Comparison of ENCODE assay signal across 12 cellular contexts in genomic region chr9:18296702-18297531, GRCh38.
DNase-seq lines count a peak whose midpoint lies in the region; ATAC-seq and TF ChIP-seq lines count a peak whose summit lies in the region.
"Had no signal": no experiment of that assay in that cellular context is flagged by ENCODE, and none has a peak within 500 bp of the region (broad histone marks: within the 10 kb centered on the region; RNA-seq: fewer than 3 reads in every experiment).

No MANE protein-coding gene starts in this region.

- no peak for ATAC-seq in HG02973 (IDR thresholded peaks at IDR 0.05; ENCODE audit: unreplicated experiment)
- ATAC-seq: naive thymus-derived CD4-positive, alpha-beta T cell had no signal

- no peaks in the 10 kb centered on the region for H3K27me3 Mint-ChIP-seq in endodermal cell (ENCODE audit: insufficient read depth)
- H3K27me3 Mint-ChIP-seq in activated naive CD8-positive, alpha-beta T cell treated with anti-CD3 and anti-CD28 coated beads for 36 hours: peaks cover 3% of the 10 kb centered on the region

- no peak overlapping the region for H3K4me3 ChIP-seq in endodermal cell (ENCODE audit: low read length)
- H3K4me3 ChIP-seq in parathyroid adenoma (ENCODE audit: low read depth, low read length): no peak overlapping the region

- no peaks in the 10 kb centered on the region for H3K9me3 Mint-ChIP-seq in endodermal cell
- no peaks in the 10 kb centered on the region for H3K9me3 Mint-ChIP-seq in activated naive CD8-positive, alpha-beta T cell treated with anti-CD3 and anti-CD28 coated beads for 36 hours
- H3K9me3 Mint-ChIP-seq: T-helper 1 cell treated with Interleukin-12 subunit alpha and Interleukin-12 subunit beta and Interleukin-4 antibody, amounts not matched to agents 30 μg/mL and 1 μg/mL, for 36 hours had no signal

- H3K9me3 ChIP-seq in endodermal cell (ENCODE audit: control insufficient read depth, low read length): no peaks in the 10 kb centered on the region
- no peaks in the 10 kb centered on the region for H3K9me3 ChIP-seq in parathyroid adenoma (ENCODE audit: control insufficient read depth, low read length)

- no peak overlapping the region for H3K9ac ChIP-seq in endodermal cell (ENCODE audit: extremely low read depth, low read length, poor library complexity, severe bottlenecking)
- no peak overlapping the region for H3K9ac ChIP-seq in parathyroid adenoma

- no peak overlapping the region for H3K4me2 ChIP-seq in parathyroid adenoma (ENCODE audit: low read length)

- H3K27me3 ChIP-seq in endodermal cell (ENCODE audit: control insufficient read depth, insufficient read depth, low read length, poor library complexity, severe bottlenecking) (no peaks in the 10 kb centered on the region), parathyroid adenoma (ENCODE audit: control insufficient read depth, insufficient read depth, low read length) (no peaks in the 10 kb centered on the region)

- H3K79me2 ChIP-seq in parathyroid adenoma: no peaks in the 10 kb centered on the region

- WGBS in endodermal cell (ENCODE audit: insufficient coverage in 1 of 2, insufficient read length in 1 of 2), 2 experiments: 93 to 94% methylated on average over 5 to 6 of the region's 6 CpGs

- TF ChIP-seq CTCF in endodermal cell (conservative IDR thresholded peaks at IDR 0.05): no peak
- TF ChIP-seq CTCF in parathyroid adenoma (IDR thresholded peaks at IDR 0.05): no peak

- peaks cover 20% of the 10 kb centered on the region for H3K4me1 Mint-ChIP-seq in endodermal cell
- H3K4me1 Mint-ChIP-seq in activated naive CD8-positive, alpha-beta T cell treated with anti-CD3 and anti-CD28 coated beads for 36 hours: no peaks in the 10 kb centered on the region
- H3K4me1 Mint-ChIP-seq: naive thymus-derived CD4-positive, alpha-beta T cell had no signal

- peak overlapping the region; percentile 10 for H3K27ac Mint-ChIP-seq in endodermal cell
- no peak overlapping the region for H3K27ac Mint-ChIP-seq in activated naive CD8-positive, alpha-beta T cell treated with anti-CD3 and anti-CD28 coated beads for 36 hours
- H3K27ac Mint-ChIP-seq: naive thymus-derived CD4-positive, alpha-beta T cell; T-helper 1 cell treated with Interleukin-12 subunit alpha and Interleukin-12 subunit beta and Interleukin-4 antibody, amounts not matched to agents 30 μg/mL and 1 μg/mL, for 36 hours had no signal

- H3K27ac ChIP-seq in endodermal cell (ENCODE audit: low read depth, low read length): no peak overlapping the region
- peak overlapping the region; percentile 39 for H3K27ac ChIP-seq in parathyroid adenoma

- H3K4me3 Mint-ChIP-seq in endodermal cell: no peak overlapping the region
- no peak overlapping the region for H3K4me3 Mint-ChIP-seq in activated naive CD8-positive, alpha-beta T cell treated with anti-CD3 and anti-CD28 coated beads for 36 hours
- H3K4me3 Mint-ChIP-seq: naive thymus-derived CD4-positive, alpha-beta T cell; T-helper 1 cell treated with Interleukin-12 subunit alpha and Interleukin-12 subunit beta and Interleukin-4 antibody, amounts not matched to agents 30 μg/mL and 1 μg/mL, for 36 hours had no signal

- peak overlapping the region; percentile 25 for H2AFZ ChIP-seq in parathyroid adenoma

- H3K36me3 Mint-ChIP-seq in endodermal cell (ENCODE audit: low read depth): no peaks in the 10 kb centered on the region
- H3K36me3 Mint-ChIP-seq in activated naive CD8-positive, alpha-beta T cell treated with anti-CD3 and anti-CD28 coated beads for 36 hours: no peaks in the 10 kb centered on the region
- H3K36me3 Mint-ChIP-seq: naive thymus-derived CD4-positive, alpha-beta T cell had no signal

- DNase-seq in GM04504 (ENCODE audit: low read depth): peak; percentile 21
- peak; percentile 56 for DNase-seq in NOMO-1 treated with DMSO at 0.1 percent for 48 hours (lab: John Stamatoyannopoulos, UW; ENCODE audit: unreplicated experiment)
- no peak for DNase-seq in endodermal cell
- DNase-seq in ecto neural progenitor cell (ENCODE audit: low spot score): no peak
- DNase-seq in activated naive CD8-positive, alpha-beta T cell treated with anti-CD3 and anti-CD28 coated beads for 36 hours: no peak
- DNase-seq: activated CD4-positive, alpha-beta T cell treated with anti-CD3 and anti-CD28 coated beads, Interleukin-2, amount 50 U/mL, for 48 hours; activated naive CD4-positive, alpha-beta T cell treated with anti-CD3 and anti-CD28 coated beads, Interleukin-2, amount 50 U/mL, for 16 hours; naive thymus-derived CD4-positive, alpha-beta T cell; NK-92 treated with Interleukin-12 subunit alpha and Interleukin-12 subunit beta, amount 100 ng/mL, for 24 hours had no signal

- H3K36me3 ChIP-seq in endodermal cell (ENCODE audit: control insufficient read depth, insufficient read depth, low read length): no peaks in the 10 kb centered on the region
- no peaks in the 10 kb centered on the region for H3K36me3 ChIP-seq in parathyroid adenoma (ENCODE audit: control insufficient read depth, insufficient read depth, low read length)

- peaks cover 4% of the 10 kb centered on the region for H3K4me1 ChIP-seq in endodermal cell (ENCODE audit: control insufficient read depth, insufficient read depth, low read length)
- peaks cover 3% of the 10 kb centered on the region for H3K4me1 ChIP-seq in parathyroid adenoma

Comparison
In these comparisons a context has a peak if more than half of its experiments do, and no peak if none do; other contexts are left out.
1. DNase-seq: peak in GM04504 (single experiment) and NOMO-1 treated with DMSO at 0.1 percent for 48 hours (single experiment); none in endodermal cell (single experiment), ecto neural progenitor cell (single experiment) and activated naive CD8-positive, alpha-beta T cell treated with anti-CD3 and anti-CD28 coated beads for 36 hours (single experiment).